In genomic region chr18:68459968-68460367, GRCh38 we compare ENCODE assay signal across 30 cellular contexts.
DNase-seq lines count a peak whose midpoint lies in the region; ATAC-seq and TF ChIP-seq lines count a peak whose summit lies in the region.
"Had no signal": no experiment of that assay in that cellular context is flagged by ENCODE, and none has a peak within 500 bp of the region (broad histone marks: within the 10 kb centered on the region; RNA-seq: fewer than 3 reads in every experiment).

No MANE protein-coding gene starts in this region.

- no peak overlapping the region for H2BK12ac ChIP-seq in trophoblast cell (ENCODE audit: low read length)

- H3K36me3 ChIP-seq in IMR-90 (ENCODE audit: control insufficient read depth, insufficient read depth, low read length) (no peaks in the 10 kb centered on the region), trophoblast cell (ENCODE audit: control insufficient read depth in 1 of 2, insufficient read depth in 2 of 2, low read length in 2 of 2) (no peaks in the 10 kb centered on the region)
- H3K36me3 ChIP-seq: BE2C; BLaER1; BLaER1 treated with 17β-estradiol and CSF1 and Interleukin-3, amounts not matched to agents 10 nM and 100 nM had no signal

- H2AFZ ChIP-seq in IMR-90 (replicated peaks; ENCODE audit: low read length, poor library complexity) (no peak overlapping the region), trophoblast cell (ENCODE audit: insufficient read depth, low read length, poor library complexity) (no peak overlapping the region)

- H4K8ac ChIP-seq in IMR-90 (ENCODE audit: low read depth in 2 of 2, low read length in 2 of 2) (no peak overlapping the region), trophoblast cell (ENCODE audit: low read depth, low read length) (no peak overlapping the region)

- BruUV-seq in IMR-90 (replicated peaks; lab: Mats Ljungman, UMichigan): no TSS peak

- no peak overlapping the region for H3K4ac ChIP-seq in IMR-90 (ENCODE audit: low read depth, low read length)
- H3K4ac ChIP-seq in trophoblast cell (ENCODE audit: low read depth, low read length): no peak overlapping the region

- no CpG with 5 or more reads among the region's 12 CpGs for WGBS in IMR-90 (ENCODE audit: extremely low coverage in 2 of 2, insufficient read length in 1 of 2), 2 experiments
- no CpG with 5 or more reads among the region's 12 CpGs for WGBS in trophoblast cell (ENCODE audit: extremely low coverage, insufficient coverage, insufficient read length)

- H4K91ac ChIP-seq in IMR-90 (ENCODE audit: insufficient read depth, low read depth, low read length): no peak overlapping the region
- no peak overlapping the region for H4K91ac ChIP-seq in trophoblast cell (ENCODE audit: low read depth, low read length)

- H2BK20ac ChIP-seq in IMR-90 (ENCODE audit: low read depth, low read length): no peak overlapping the region

- H2AK9ac ChIP-seq in IMR-90 (replicated peaks; ENCODE audit: low read depth, low read length, poor library complexity): no peak overlapping the region

- ATAC-seq in IMR-90 (ENCODE audit: low read depth): no peak
- no peak for ATAC-seq in HG03108 (IDR thresholded peaks at IDR 0.05; ENCODE audit: unreplicated experiment)
- ATAC-seq in HG02571 (IDR thresholded peaks at IDR 0.05; ENCODE audit: unreplicated experiment): no peak
- ATAC-seq: A549; CD8-positive, alpha-beta T cell had no signal

- 0 out of 2 replicates have a peak overlapping the region, but pooled peaks have one; percentile 20 for H2AK5ac ChIP-seq in IMR-90 (ENCODE audit: low read depth, low read length)
- H2AK5ac ChIP-seq in trophoblast cell (ENCODE audit: low read length): no peak overlapping the region

- H3K79me1 ChIP-seq in IMR-90 (ENCODE audit: low read depth in 1 of 2, low read length in 2 of 2): no peaks in the 10 kb centered on the region
- H3K79me1 ChIP-seq in trophoblast cell (ENCODE audit: low read length): no peaks in the 10 kb centered on the region

- no peak for TF ChIP-seq CTCF in IMR-90 (conservative IDR thresholded peaks at IDR 0.05; ENCODE audit: low read depth, low read length)

- no peak for TF ChIP-seq POLR2A in IMR-90 (IDR thresholded peaks at IDR 0.05; ENCODE audit: low read depth, low read length)

- peak; percentile 23 for DNase-seq in NCI-H748 (lab: John Stamatoyannopoulos, UW; ENCODE audit: unreplicated experiment)
- DNase-seq in NCI-H748 treated with DMSO at 0.1 percent for 48 hours (lab: John Stamatoyannopoulos, UW): no peak
- no peak for DNase-seq in IMR-90
- DNase-seq in trophoblast cell: no peak
- DNase-seq: 8988T; ACHN; AML-193; BE2C; C1 segment of cervical spinal cord; Caco-2; Calu3; CD4-positive, alpha-beta memory T cell; CD4-positive, alpha-beta T cell; CD4-positive, CD25-positive, alpha-beta regulatory T cell; CD8-positive, alpha-beta memory T cell; CD8-positive, alpha-beta T cell; DMS 273 treated with DMSO at 0.1 percent for 48 hours; DMS153; DMS53; DMS79; DMS79 treated with DMSO at 0.1 percent for 48 hours; DND-41; EL had no signal

- intact Hi-C loops in IMR-90 (cut with micrococcal nuclease): no loop called here

- H3K9ac ChIP-seq in IMR-90 (ENCODE audit: low read depth, low read length): no peak overlapping the region
- no peak overlapping the region for H3K9ac ChIP-seq in trophoblast cell (ENCODE audit: low read length)
- H3K9ac ChIP-seq: BLaER1; BLaER1 treated with 17β-estradiol and CSF1 and Interleukin-3, amounts not matched to agents 10 nM and 100 nM had no signal

- H3K4me3 ChIP-seq in IMR-90 (ENCODE audit: insufficient read depth, low read depth, low read length): no peak overlapping the region
- H3K4me3 ChIP-seq in trophoblast cell (ENCODE audit: low read depth, low read length): no peak overlapping the region
- H3K4me3 ChIP-seq: A549; BLaER1; BLaER1 treated with 17β-estradiol and CSF1 and Interleukin-3, amounts not matched to agents 10 nM and 100 nM had no signal

- H2BK15ac ChIP-seq in IMR-90 (ENCODE audit: low read depth, low read length): no peak overlapping the region

- H2BK120ac ChIP-seq in IMR-90 (ENCODE audit: low read depth, low read length) (no peak overlapping the region), trophoblast cell (ENCODE audit: insufficient read depth, low read length, poor library complexity) (no peak overlapping the region)

- peaks cover 12% of the 10 kb centered on the region for H3K4me1 ChIP-seq in IMR-90 (ENCODE audit: control insufficient read depth, insufficient read depth, low read length)
- H3K4me1 ChIP-seq in trophoblast cell (ENCODE audit: control insufficient read depth in 1 of 2, insufficient read depth in 2 of 2, low read length in 2 of 2): peaks cover 2% of the 10 kb centered on the region in 2 experiments
- H3K4me1 ChIP-seq: A549; BE2C; BLaER1; BLaER1 treated with 17β-estradiol and CSF1 and Interleukin-3, amounts not matched to agents 10 nM and 100 nM; Caco-2 had no signal

- no peaks in the 10 kb centered on the region for H3K79me2 ChIP-seq in trophoblast cell (ENCODE audit: control insufficient read depth, insufficient read depth, low read length, poor library complexity)

- dilution Hi-C loops in IMR-90 (cut with HindIII; ENCODE audit: low sequenced_read_pairs, unreplicated experiment): no loop called here

- H3K27me3 ChIP-seq in IMR-90 (ENCODE audit: control insufficient read depth, insufficient read depth, low read length): no peaks in the 10 kb centered on the region
- no peaks in the 10 kb centered on the region for H3K27me3 ChIP-seq in trophoblast cell (ENCODE audit: insufficient read depth, low read length)
- H3K27me3 ChIP-seq: BE2C; BLaER1; BLaER1 treated with 17β-estradiol and CSF1 and Interleukin-3, amounts not matched to agents 10 nM and 100 nM had no signal

- H3K23ac ChIP-seq in IMR-90 (ENCODE audit: low read depth, low read length) (no peak overlapping the region), trophoblast cell (ENCODE audit: low read length) (no peak overlapping the region)

- H3K4me2 ChIP-seq in IMR-90 (ENCODE audit: low read depth, low read length): no peak overlapping the region
- H3K4me2 ChIP-seq in trophoblast cell (ENCODE audit: low read length): no peak overlapping the region
- H3K4me2 ChIP-seq: A549; BLaER1; BLaER1 treated with 17β-estradiol and CSF1 and Interleukin-3, amounts not matched to agents 10 nM and 100 nM had no signal

- peak overlapping the region; percentile 54 for H4K12ac ChIP-seq in trophoblast cell (ENCODE audit: low read depth, low read length)

- H4K5ac ChIP-seq in IMR-90 (ENCODE audit: low read depth, low read length): no peak overlapping the region

- H3K9me3 ChIP-seq in IMR-90 (ENCODE audit: control insufficient read depth, insufficient read depth, low read length) (no peaks in the 10 kb centered on the region), trophoblast cell (ENCODE audit: insufficient read depth, low read depth, low read length) (no peaks in the 10 kb centered on the region)
- H3K9me3 ChIP-seq: A549, BE2C, BLaER1, Caco-2 had no signal

- H4K20me1 ChIP-seq in IMR-90 (ENCODE audit: insufficient read depth, low read length): no peaks in the 10 kb centered on the region
- H4K20me1 ChIP-seq: BLaER1; BLaER1 treated with 17β-estradiol and CSF1 and Interleukin-3, amounts not matched to agents 10 nM and 100 nM had no signal

- CTCF ChIA-PET in IMR-90 (lab: Yijun Ruan, JAX): no interaction called here

- H3K14ac ChIP-seq in IMR-90 (replicated peaks; ENCODE audit: low read depth, low read length) (no peak overlapping the region), trophoblast cell (ENCODE audit: low read length) (no peak overlapping the region)

- no peak overlapping the region for H3K27ac ChIP-seq in IMR-90 (ENCODE audit: insufficient read depth, low read length)
- H3K27ac ChIP-seq in trophoblast cell (ENCODE audit: low read depth, low read length): no peak overlapping the region
- H3K27ac ChIP-seq: 22Rv1; A549; BLaER1; BLaER1 treated with 17β-estradiol and CSF1 and Interleukin-3, amounts not matched to agents 10 nM and 100 nM; C4-2B had no signal

- in situ Hi-C loops in IMR-90 (cut with MboI; ENCODE audit: low sequenced_read_pairs): no loop called here

- TF ChIP-seq RAD21 in IMR-90 (IDR thresholded peaks at IDR 0.05; ENCODE audit: low read length): no peak

- H3K56ac ChIP-seq in IMR-90 (ENCODE audit: extremely low read depth, insufficient read depth, low read length): no peak overlapping the region

- H3K9me1 ChIP-seq in IMR-90 (ENCODE audit: insufficient read depth, low read length): peaks cover 5% of the 10 kb centered on the region; the same call in 1 of the 2 replicates

- H3K18ac ChIP-seq in IMR-90 (ENCODE audit: low read depth, low read length) (no peak overlapping the region), trophoblast cell (ENCODE audit: low read length) (no peak overlapping the region)

- no peak overlapping the region for H2BK5ac ChIP-seq in IMR-90 (ENCODE audit: low read depth, low read length, poor library complexity, severe bottlenecking)
- H2BK5ac ChIP-seq in trophoblast cell (ENCODE audit: low read depth, low read length, poor library complexity): no peak overlapping the region

- POLR2A ChIA-PET in IMR-90 (lab: Charles Lee; ENCODE audit: unreplicated experiment): no interaction called here

TF ChIP-seq in IMR-90, 13 proteins besides CTCF, POLR2A, EP300 and RAD21 (continues in another document):
- TF ChIP-seq RFX5 (IDR thresholded peaks at IDR 0.05; ENCODE audit: low read depth, low read length): no peak
- no peak for TF ChIP-seq SMC3 (IDR thresholded peaks at IDR 0.05; ENCODE audit: low read depth, low read length)
- no peak for TF ChIP-seq RCOR1 (IDR thresholded peaks at IDR 0.05; ENCODE audit: insufficient replicate concordance, low read length)
- TF ChIP-seq BHLHE40 (IDR thresholded peaks at IDR 0.05; ENCODE audit: low read depth, low read length): no peak
- TF ChIP-seq CEBPB (IDR thresholded peaks at IDR 0.05; ENCODE audit: low read depth, low read length): no peak
- no peak for TF ChIP-seq MAZ (IDR thresholded peaks at IDR 0.05; ENCODE audit: borderline replicate concordance, low read depth, low read length)
- TF ChIP-seq NFE2L2 (IDR thresholded peaks at IDR 0.05; ENCODE audit: low read depth, low read length): no peak
- no peak for TF ChIP-seq USF2 (IDR thresholded peaks at IDR 0.05; ENCODE audit: low read depth, low read length)
